Comparison of ENCODE assay signal across 8 cellular contexts in genomic region chr2:170716851-170717598, GRCh38. TPM values are rescaled to one million over a fixed set of nuclear protein-coding genes. Genes with fewer than 3 reads are reported as not detected.
DNase-seq lines count a peak whose midpoint lies in the region; ATAC-seq and TF ChIP-seq lines count a peak whose summit lies in the region.

No MANE protein-coding gene starts in this region.

- H3K4me1 Mint-ChIP-seq in CD14-positive monocyte: peaks cover 36% of the 10 kb centered on the region

- DNase-seq in CD14-positive monocyte (ENCODE audit: low spot score): no peak
- peak in 2 of 3 donors; percentile 53 to 64 for DNase-seq in Peyer's patch
- DNase-seq in ecto neural progenitor cell (ENCODE audit: low spot score): peak; percentile 88
- peak; percentile 67 for DNase-seq in lower lobe of right lung
- DNase-seq in tibial artery: peak; percentile 49 to 70
- DNase-seq in stimulated activated naive CD4-positive, alpha-beta T cell treated with Interleukin-2 at 50 U/mL for 16 hours (lab: John Stamatoyannopoulos, UW): no peak
- no peak for DNase-seq in superior temporal gyrus (ENCODE audit: extremely low spot score)

- H3K27me3 ChIP-seq in Peyer's patch (peaks cover 0 to 40% of the 10 kb centered on the region in 2 donors), lower lobe of right lung (ENCODE audit: low read depth) (peaks cover 68% of the 10 kb centered on the region), tibial artery (peaks cover 0 to 58% of the 10 kb centered on the region in 2 donors)

- TF ChIP-seq CTCF in CD14-positive monocyte (IDR thresholded peaks at IDR 0.05) (peak; percentile 86), Peyer's patch (IDR thresholded peaks at IDR 0.05) (peak in 4 of 6 experiments; percentile 34 to 52 (median 40)), lower lobe of right lung (IDR thresholded peaks at IDR 0.05) (peak; percentile 52), tibial artery (IDR thresholded peaks at IDR 0.05) (peak; percentile 72 to 84)

- no peaks in the 10 kb centered on the region for H3K36me3 ChIP-seq in Peyer's patch
- no peaks in the 10 kb centered on the region for H3K36me3 ChIP-seq in lower lobe of right lung
- H3K36me3 ChIP-seq in tibial artery: no peaks in the 10 kb centered on the region

- peak overlapping the region; percentile 45 to 88 for H3K4me3 Mint-ChIP-seq in CD14-positive monocyte

- TF ChIP-seq POLR2A in Peyer's patch (IDR thresholded peaks at IDR 0.05): no peak

- ATAC-seq in lower lobe of right lung (peak in 1 of 2 donors; percentile 24), HG02678 (IDR thresholded peaks at IDR 0.05; ENCODE audit: unreplicated experiment) (no peak)

- H3K4me1 ChIP-seq in Peyer's patch (peaks cover 0 to 42% (median 13%) of the 10 kb centered on the region in 4 donors), lower lobe of right lung (peaks cover 43% of the 10 kb centered on the region), tibial artery (peaks cover 0 to 46% (median 42%) of the 10 kb centered on the region in 4 donors)

- intact Hi-C loops in CD14-positive monocyte (cut with micrococcal nuclease) (no loop called here), lower lobe of right lung (cut with DNase I) (no loop called here), tibial artery (cut with DNase I; ENCODE audit: low total_unique reads) (loop anchor here (5.0 to 10.0 kb wide), 2 partner anchors 100 to 312 kb away; partner anchors contain the start of gene GAD1)

- H3K27ac ChIP-seq in Peyer's patch (peak overlapping the region in 1 of 4 donors; percentile 19), lower lobe of right lung (no peak overlapping the region), tibial artery (no peak overlapping the region)

- H3K27ac Mint-ChIP-seq in CD14-positive monocyte: no peak overlapping the region

- H3K4me3 ChIP-seq in Peyer's patch: peak overlapping the region; percentile 31 to 70 (median 52)
- H3K4me3 ChIP-seq in lower lobe of right lung: peak overlapping the region; percentile 66
- peak overlapping the region; percentile 47 to 63 for H3K4me3 ChIP-seq in tibial artery

- H3K9me3 Mint-ChIP-seq in CD14-positive monocyte: peaks cover 0 to 26% (median 14%) of the 10 kb centered on the region in 7 donors

- H3K27me3 Mint-ChIP-seq in CD14-positive monocyte (ENCODE audit: low read depth in 3 of 3): peaks cover 77 to 91% (median 85%) of the 10 kb centered on the region in 3 donors

- H3K36me3 Mint-ChIP-seq in CD14-positive monocyte: peaks cover 10% of the 10 kb centered on the region in 2 donors

- H3K9me3 ChIP-seq in Peyer's patch: no peaks in the 10 kb centered on the region
- H3K9me3 ChIP-seq in lower lobe of right lung: no peaks in the 10 kb centered on the region
- no peaks in the 10 kb centered on the region for H3K9me3 ChIP-seq in tibial artery

RNA-seq across cellular contexts. Expression of gene SP5, which starts 1.9 kb away (rescaled TPM):
- polyA plus RNA-seq in CD14-positive monocyte: not detected
- 1 to 10 TPM in 1 of 4 donors, under 1 TPM in 2, not detected in 1; 0.40 to 2.8 (median 0.88) TPM for total RNA-seq in Peyer's patch
- total RNA-seq in lower lobe of right lung: 1.9 TPM

RNA-seq across cellular contexts. Expression of gene ERICH2, which starts 53.2 kb away (rescaled TPM):
- polyA plus RNA-seq in CD14-positive monocyte: not detected
- not detected for total RNA-seq in Peyer's patch
- 8.5 TPM for total RNA-seq in lower lobe of right lung

Comparison
In these comparisons a context has a peak if more than half of its experiments do, and no peak if none do; other contexts are left out.
1. DNase-seq: peak in Peyer's patch (2 of 3), ecto neural progenitor cell (single experiment), lower lobe of right lung (single experiment) and tibial artery (2 of 2); none in CD14-positive monocyte (single experiment), stimulated activated naive CD4-positive, alpha-beta T cell treated with Interleukin-2 at 50 U/mL for 16 hours (single experiment) and superior temporal gyrus (single experiment).
2. Peak in every context shown above with its lines, with median percentiles within 50 percentile points of each other: CTCF ChIP-seq and H3K4me3 ChIP-seq.